Comparison of ENCODE assay signal across 25 cellular contexts in the genomic region with DNA sequence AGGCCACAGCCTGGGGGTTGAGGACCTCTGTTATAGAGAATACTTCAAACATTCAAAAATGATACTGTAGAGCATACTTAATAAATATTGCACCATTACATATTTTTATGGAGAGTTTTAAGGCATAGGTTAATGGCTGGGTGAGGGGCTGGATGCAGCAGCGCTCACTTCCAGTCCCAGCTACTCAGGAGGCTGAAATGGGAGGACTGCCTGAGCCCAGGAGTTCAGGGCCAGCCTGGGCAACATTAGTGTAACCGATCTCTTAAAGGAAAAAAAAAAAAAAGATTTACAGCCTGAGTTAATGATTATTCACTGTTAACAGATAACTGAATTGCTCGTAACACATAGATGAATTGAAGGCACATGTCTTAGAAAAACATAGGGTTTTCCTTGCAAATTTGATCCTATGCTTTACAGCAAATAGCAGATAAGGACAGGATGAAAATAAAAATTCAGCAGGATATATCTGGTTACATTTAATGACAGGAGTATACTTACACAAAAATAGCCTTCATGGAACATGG.
"Had no signal": no experiment of that assay in that cellular context is flagged by ENCODE, and none has a peak within 500 bp of the region (broad histone marks: within the 10 kb centered on the region; RNA-seq: fewer than 3 reads in every experiment).

No MANE protein-coding gene starts in this region.

- ATAC-seq: activated CD8-positive, alpha-beta memory T cell treated with anti-CD3 and anti-CD28 coated beads, Interleukin-2, amount 10 ng/mL, durations not matched to agents 7 days and 5 days; activated T-cell treated with anti-CD3 and anti-CD28 coated beads, Interleukin-2, amount 50 U/mL, for 4 hours; activated T-helper 17 cell treated with anti-CD3 and anti-CD28 coated beads, Interleukin-2, amount 50 U/mL, for 72 hours; SK-N-SH treated with all-trans-retinoic acid at 6 μM for 48 hours; WTC11 had no signal

- DNase-seq: activated CD4-positive, alpha-beta T cell treated with anti-CD3 and anti-CD28 coated beads for 48 hours; activated CD4-positive, alpha-beta T cell treated with anti-CD3 and anti-CD28 coated beads, Interleukin-2, amount 50 U/mL, for 48 hours; activated CD4-positive, CD25-positive, alpha-beta regulatory T cell treated with anti-CD3 and anti-CD28 coated beads, Interleukin-2, amount 50 U/mL, for 72 hours; activated CD8-positive, alpha-beta memory T cell treated with anti-CD3 and anti-CD28 coated beads, Interleukin-2, amount 10 ng/mL, durations not matched to agents 7 days and 5 days; activated gamma-delta T cell treated with Interleukin-2 at 50 U/mL for 16 hours; activated naive CD4-positive, alpha-beta T cell treated with anti-CD3 and anti-CD28 coated beads, Interleukin-2, amount 10 ng/mL, durations not matched to agents 7 days and 5 days; activated naive CD8-positive, alpha-beta T cell treated with anti-CD3 and anti-CD28 coated beads, Interleukin-2, amount 10 ng/mL, durations not matched to agents 7 days and 5 days; activated T-cell treated with anti-CD3 and anti-CD28 coated beads, Interleukin-2, amount 50 U/mL, for 4 hours; adrenal gland; anterior cingulate cortex; cerebellar nuclear complex; MG63; MV-4-11; NCI-H1105 treated with DMSO at 0.1 percent for 48 hours; NCI-H1436 treated with DMSO at 0.1 percent for 48 hours; NCI-H187; NCI-H2081; NCI-H446; NCI-H524; Peyer's patch; SHP77; SW 1271 had no signal
